ENCODE assay signal across 11 cellular contexts in genomic region chr2:131347035-131347434, GRCh38. TPM values are rescaled to one million over a fixed set of nuclear protein-coding genes. Genes with fewer than 3 reads are reported as not detected.
"Had no signal": no experiment of that assay in that cellular context is flagged by ENCODE, and none has a peak within 500 bp of the region (broad histone marks: within the 10 kb centered on the region; RNA-seq: fewer than 3 reads in every experiment).

No MANE protein-coding gene starts in this region.

RNA-seq across cellular contexts. Expression of gene RAB6D, which starts 16.9 kb away (rescaled TPM):
- total RNA-seq: activated CD4-positive, alpha-beta memory T cell treated with anti-CD3 and anti-CD28 coated beads for 36 hours; activated CD4-positive, alpha-beta T cell treated with anti-CD3 and anti-CD28 coated beads for 36 hours; activated CD4-positive, alpha-beta T cell treated with anti-CD3 and anti-CD28 coated beads, Interleukin-2, amount 10 ng/mL, durations not matched to agents 24 days and 14 days; activated CD8-positive, alpha-beta memory T cell treated with anti-CD3 and anti-CD28 coated beads for 36 hours; activated CD8-positive, alpha-beta memory T cell treated with anti-CD3 and anti-CD28 coated beads, Interleukin-2, amount 10 ng/mL, durations not matched to agents 7 days and 5 days; activated naive CD4-positive, alpha-beta T cell treated with anti-CD3 and anti-CD28 coated beads for 36 hours; activated naive CD8-positive, alpha-beta T cell treated with anti-CD3 and anti-CD28 coated beads for 36 hours; activated T-helper 1 cell treated with anti-CD3 and anti-CD28 coated beads, Interleukin-12 subunit alpha, Interleukin-12 subunit beta, Interleukin-2, Interleukin-4 antibody, amounts not matched to agents 30 ng/mL and 10 ng/mL and 1 ng/mL, durations not matched to agents 14 hours and 24 hours and 36 hours; aorta; gastrocnemius medialis; T-helper 2 cell treated with Interferon-gamma antibody and Interleukin-4, amounts not matched to agents 100 ng/mL and 5 ng/mL, for 36 hours had no signal
